In the genomic region with DNA sequence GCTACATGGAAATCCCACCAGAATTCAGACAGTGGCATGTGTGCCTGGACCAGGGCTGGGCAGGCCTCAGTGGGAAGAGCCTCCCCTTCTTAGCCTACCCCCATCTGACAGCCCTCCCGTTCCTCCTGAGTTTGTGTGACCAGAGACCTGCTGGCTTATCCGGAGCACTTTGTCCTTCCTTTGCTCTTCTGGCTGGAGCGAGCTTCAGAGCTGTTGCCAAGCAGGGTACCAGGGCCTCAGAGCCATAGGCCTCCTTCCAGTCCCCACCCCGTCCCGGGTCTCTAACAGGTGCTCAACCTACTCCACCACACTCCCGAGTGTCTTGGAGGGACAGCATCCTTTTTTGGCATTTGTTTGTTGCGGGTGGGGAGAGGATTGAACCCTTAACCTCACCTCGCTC, we compare ENCODE assay signal across 24 cellular contexts. TPM values are rescaled to one million over a fixed set of nuclear protein-coding genes. Genes with fewer than 3 reads are reported as not detected.
A peak's percentile ranks its signal among the peaks of the same experiment; 100 is the strongest.
DNase-seq lines count a peak whose midpoint lies in the region; ATAC-seq and TF ChIP-seq lines count a peak whose summit lies in the region.
"Had no signal": no experiment of that assay in that cellular context is flagged by ENCODE, and none has a peak within 500 bp of the region (broad histone marks: within the 10 kb centered on the region; RNA-seq: fewer than 3 reads in every experiment).

No MANE protein-coding gene starts in this region.

- H3K9me3 ChIP-seq in muscle layer of colon (ENCODE audit: low read length) (no peaks in the 10 kb centered on the region), sigmoid colon (no peaks in the 10 kb centered on the region)
- H3K9me3 ChIP-seq: BLaER1, MG63 had no signal

- no peak for ATAC-seq in activated T-cell treated with anti-CD3 and anti-CD28 coated beads, Interleukin-2, amount 50 U/mL, for 4 hours
- ATAC-seq in HG03469 (IDR thresholded peaks at IDR 0.05; ENCODE audit: unreplicated experiment) = no peak
- no peak for ATAC-seq in HG02973 (IDR thresholded peaks at IDR 0.05; ENCODE audit: unreplicated experiment)

- intact Hi-C loops in sigmoid colon (cut with DNase I) = no loop called here

- H3K36me3 ChIP-seq in muscle layer of colon (ENCODE audit: insufficient read depth, low read length) (peaks cover 21% of the 10 kb centered on the region), sigmoid colon (peaks cover 0 to 32% (median 10%) of the 10 kb centered on the region in 4 donors)
- H3K36me3 ChIP-seq: MG63 had no signal

- 92 to 94% methylated on average over 8 of the region's 8 CpGs for WGBS in sigmoid colon, 2 donors

- no peak overlapping the region for H3K9ac ChIP-seq in muscle layer of colon (ENCODE audit: low read length)
- H3K9ac ChIP-seq: BLaER1 had no signal

- H3K27ac ChIP-seq in muscle layer of colon (ENCODE audit: low read depth, low read length) (peak overlapping the region; percentile 81), sigmoid colon (peak overlapping the region in 3 of 4 donors; percentile 73 to 77 (median 75))
- H3K27ac ChIP-seq: 22Rv1, BLaER1 had no signal

- TF ChIP-seq CTCF in brain (conservative IDR thresholded peaks at IDR 0.05) (no peak), sigmoid colon (IDR thresholded peaks at IDR 0.05) (no peak), HFFc6 (IDR thresholded peaks at IDR 0.05) (no peak)

- peaks cover 27% of the 10 kb centered on the region for H3K36me3 Mint-ChIP-seq in activated T-cell treated with anti-CD3 and anti-CD28 coated beads, Interleukin-2, amount 50 U/mL, for 24 hours (ENCODE audit: low read depth)
- H3K36me3 Mint-ChIP-seq in activated T-cell treated with anti-CD3 and anti-CD28 coated beads, Interleukin-2, amount 50 U/mL, for 4 hours (ENCODE audit: insufficient read depth) = peaks cover 8% of the 10 kb centered on the region
- H3K36me3 Mint-ChIP-seq in brain (peaks cover 14% of the 10 kb centered on the region), HFFc6 (ENCODE audit: low read depth) (no peaks in the 10 kb centered on the region)

- no peak for TF ChIP-seq POLR2A in sigmoid colon (IDR thresholded peaks at IDR 0.05)

- no peaks in the 10 kb centered on the region for H3K9me3 Mint-ChIP-seq in activated T-cell treated with anti-CD3 and anti-CD28 coated beads, Interleukin-2, amount 50 U/mL, for 24 hours
- H3K9me3 Mint-ChIP-seq in activated T-cell treated with anti-CD3 and anti-CD28 coated beads, Interleukin-2, amount 50 U/mL, for 4 hours = no peaks in the 10 kb centered on the region
- H3K9me3 Mint-ChIP-seq in brain (no peaks in the 10 kb centered on the region), HFFc6 (no peaks in the 10 kb centered on the region)
- H3K9me3 Mint-ChIP-seq: CD8-positive, alpha-beta memory T cell had no signal

- no peak for DNase-seq in activated T-cell treated with anti-CD3 and anti-CD28 coated beads, Interleukin-2, amount 50 U/mL, for 24 hours
- DNase-seq in activated T-cell treated with anti-CD3 and anti-CD28 coated beads, Interleukin-2, amount 50 U/mL, for 4 hours = no peak
- DNase-seq in sigmoid colon (no peak), HFFc6 (no peak)
- DNase-seq: ACHN; Calu3; CD8-positive, alpha-beta memory T cell; DMS153; GOT3; Karpas-422; MG63; NCI-H1417 treated with DMSO at 0.1 percent for 48 hours; NCI-H187 treated with DMSO at 0.1 percent for 48 hours; NCI-H2107; NCI-H446 treated with DMSO at 0.1 percent for 48 hours; NCI-H526 treated with DMSO at 0.1 percent for 48 hours; OCI-M1; SHP77 had no signal

- H3K27me3 ChIP-seq in muscle layer of colon (ENCODE audit: control insufficient read depth in 1 of 2, insufficient read depth in 2 of 2, low read length in 2 of 2) (no peaks in the 10 kb centered on the region), sigmoid colon (no peaks in the 10 kb centered on the region)
- H3K27me3 ChIP-seq: BLaER1, MG63 had no signal

- H3K4me3 ChIP-seq in muscle layer of colon (ENCODE audit: low read depth in 1 of 2, low read length in 2 of 2) (no peak overlapping the region), sigmoid colon (no peak overlapping the region)
- H3K4me3 ChIP-seq: BLaER1, MG63 had no signal

- peaks cover 18% of the 10 kb centered on the region for H3K4me1 Mint-ChIP-seq in activated T-cell treated with anti-CD3 and anti-CD28 coated beads, Interleukin-2, amount 50 U/mL, for 24 hours (ENCODE audit: low read depth)
- H3K4me1 Mint-ChIP-seq in activated T-cell treated with anti-CD3 and anti-CD28 coated beads, Interleukin-2, amount 50 U/mL, for 4 hours (ENCODE audit: low read depth) = peaks cover 8% of the 10 kb centered on the region
- H3K4me1 Mint-ChIP-seq in brain (peaks cover 64% of the 10 kb centered on the region), HFFc6 (ENCODE audit: low read depth) (peaks cover 27% of the 10 kb centered on the region)

- peak overlapping the region; percentile 32 for H3K27ac Mint-ChIP-seq in activated T-cell treated with anti-CD3 and anti-CD28 coated beads, Interleukin-2, amount 50 U/mL, for 24 hours
- H3K27ac Mint-ChIP-seq in brain (peak overlapping the region in 4 of 5 experiments; percentile 22 to 98 (median 76)), HFFc6 (no peak overlapping the region)

- no peak overlapping the region for H3K4me3 Mint-ChIP-seq in activated T-cell treated with anti-CD3 and anti-CD28 coated beads, Interleukin-2, amount 50 U/mL, for 24 hours
- no peak overlapping the region for H3K4me3 Mint-ChIP-seq in activated T-cell treated with anti-CD3 and anti-CD28 coated beads, Interleukin-2, amount 50 U/mL, for 4 hours
- no peak overlapping the region for H3K4me3 Mint-ChIP-seq in brain
- no peak overlapping the region for H3K4me3 Mint-ChIP-seq in HFFc6

- no peak for TF ChIP-seq EP300 in sigmoid colon (IDR thresholded peaks at IDR 0.05)

- no peaks in the 10 kb centered on the region for H3K27me3 Mint-ChIP-seq in activated T-cell treated with anti-CD3 and anti-CD28 coated beads, Interleukin-2, amount 50 U/mL, for 24 hours
- H3K27me3 Mint-ChIP-seq in activated T-cell treated with anti-CD3 and anti-CD28 coated beads, Interleukin-2, amount 50 U/mL, for 4 hours (ENCODE audit: low read depth) = no peaks in the 10 kb centered on the region
- H3K27me3 Mint-ChIP-seq in brain = no peaks in the 10 kb centered on the region
- H3K27me3 Mint-ChIP-seq in HFFc6 (ENCODE audit: insufficient read depth) = no peaks in the 10 kb centered on the region; the same call in 1 of the 2 replicates
- H3K27me3 Mint-ChIP-seq: CD8-positive, alpha-beta memory T cell had no signal

- H3K4me1 ChIP-seq in muscle layer of colon (ENCODE audit: insufficient read depth, low read length) = peaks cover 78% of the 10 kb centered on the region
- H3K4me1 ChIP-seq in sigmoid colon = peaks cover 0 to 91% (median 71%) of the 10 kb centered on the region in 4 donors

RNA-seq across cellular contexts. Expression of a gene that starts 26.5 kb away (rescaled TPM):
- total RNA-seq in activated T-cell treated with anti-CD3 and anti-CD28 coated beads, Interleukin-2, amount 50 U/mL, for 4 hours = 10 to 100 TPM; 53.9 to 67.6 (median 59.9) TPM
- polyA plus RNA-seq in brain (ENCODE audit: insufficient read depth, low read depth, low replicate concordance) (97.4 TPM), sigmoid colon (10 to 100 TPM; 25.0 to 53.0 (median 46.8) TPM)
- 10 to 100 TPM; 58.9 to 88.6 (median 67.1) TPM for total RNA-seq in sigmoid colon
- 100 to 1,000 TPM; 123 to 148 (median 135) TPM for total RNA-seq in HFFc6 (2021; fragmentation: NEBNext Ultra II Directional; extraction: Animal tissue kit (Norgen Biotek cat#: 25700))
